In the genomic region with DNA sequence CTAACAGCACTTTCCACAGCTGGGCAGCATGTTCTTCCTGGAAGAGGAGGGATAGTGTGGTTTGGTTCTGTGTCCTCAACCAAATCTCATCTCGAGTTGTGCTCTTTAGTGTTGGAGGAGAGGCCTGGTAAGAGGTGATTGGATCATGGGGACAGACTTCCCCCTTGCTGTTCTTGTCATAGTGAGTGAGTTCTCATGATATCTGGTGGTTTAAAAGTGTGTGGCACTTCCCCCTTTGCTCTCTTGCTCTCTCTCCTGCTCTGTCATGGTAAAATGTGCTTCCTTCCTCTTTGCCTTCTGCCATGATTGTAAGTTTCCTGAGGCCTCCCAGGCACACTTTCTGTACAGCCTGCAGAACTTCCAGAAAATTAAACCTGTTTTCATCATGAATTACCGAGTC, we compare ENCODE assay signal across 26 cellular contexts.
"Had no signal": no experiment of that assay in that cellular context is flagged by ENCODE, and none has a peak within 500 bp of the region (broad histone marks: within the 10 kb centered on the region; RNA-seq: fewer than 3 reads in every experiment).

No MANE protein-coding gene starts in this region.

- DNase-seq: activated B cell treated with CpG ODN at 0.5 μM for 24 hours; activated CD4-positive, alpha-beta T cell treated with anti-CD3 and anti-CD28 coated beads for 36 hours; activated CD4-positive, alpha-beta T cell treated with anti-CD3 and anti-CD28 coated beads, Interleukin-2, amount 50 U/mL, for 4 hours; activated CD8-positive, alpha-beta memory T cell treated with anti-CD3 and anti-CD28 coated beads, Interleukin-2, amount 50 U/mL, for 48 hours; activated naive CD4-positive, alpha-beta T cell; activated T-cell treated with anti-CD3 and anti-CD28 coated beads, Interleukin-2, amount 50 U/mL, for 4 hours; adrenal gland; brain microvascular endothelial cell; central memory CD4-positive, alpha-beta T cell; dorsolateral prefrontal cortex; hippocampal formation; left ventricle myocardium superior; mammary epithelial cell; natural killer cell; spleen; stimulated activated CD4-positive, alpha-beta T cell treated with anti-CD3 and anti-CD28 coated beads, Interleukin-4, amount 100 ng/mL, for 24 hours; stimulated activated naive CD4-positive, alpha-beta T cell treated with Interleukin-2 at 50 U/mL for 16 hours; upper lobe of left lung had no signal

- H3K27me3 Mint-ChIP-seq: activated CD4-positive, alpha-beta T cell treated with anti-CD3 and anti-CD28 coated beads for 36 hours; activated naive CD8-positive, alpha-beta T cell had no signal

- H3K27me3 ChIP-seq: ascending aorta, brain microvascular endothelial cell, esophagus muscularis mucosa, spleen, upper lobe of left lung had no signal

- H3K27ac ChIP-seq: adrenal gland, ascending aorta, brain microvascular endothelial cell, dorsolateral prefrontal cortex, esophagus muscularis mucosa, prostate gland, spleen, thoracic aorta, upper lobe of left lung had no signal

- H3K4me1 ChIP-seq: adrenal gland, ascending aorta, esophagus muscularis mucosa, prostate gland, spleen, upper lobe of left lung had no signal

- H3K9me3 ChIP-seq: adrenal gland, ascending aorta, esophagus muscularis mucosa, prostate gland, thoracic aorta had no signal

- H3K4me1 Mint-ChIP-seq: activated B cell treated with CpG ODN at 0.5 μM for 24 hours; activated CD4-positive, alpha-beta T cell treated with anti-CD3 and anti-CD28 coated beads for 36 hours; mesothelial cell of epicardium; natural killer cell had no signal

- H3K9me3 Mint-ChIP-seq: activated T-helper 2 cell treated with anti-CD3 and anti-CD28 coated beads, Interferon-gamma antibody, Interleukin-2, Interleukin-4, amounts not matched to agents 10 μg/mL and 5 μg/mL and 100 μg/mL, durations not matched to agents 14 hours and 24 hours and 36 hours; T-helper 2 cell treated with Interferon-gamma antibody and Interleukin-4, amounts not matched to agents 5 μg/mL and 100 μg/mL, for 36 hours had no signal

- H3K4me3 Mint-ChIP-seq: activated B cell treated with CpG ODN at 0.5 μM for 24 hours; activated CD4-positive, alpha-beta T cell treated with anti-CD3 and anti-CD28 coated beads for 36 hours; activated naive CD8-positive, alpha-beta T cell; activated T-cell treated with anti-CD3 and anti-CD28 coated beads, Interleukin-2, amount 50 U/mL, for 4 hours; mesothelial cell of epicardium; natural killer cell; T-helper 2 cell treated with Interferon-gamma antibody and Interleukin-4, amounts not matched to agents 5 μg/mL and 100 μg/mL, for 36 hours had no signal

- H3K36me3 ChIP-seq: adrenal gland, ascending aorta, brain microvascular endothelial cell, esophagus muscularis mucosa, prostate gland, spleen, thoracic aorta, upper lobe of left lung had no signal

- ATAC-seq: activated CD4-positive, alpha-beta T cell treated with anti-CD3 and anti-CD28 coated beads for 36 hours; activated T-cell treated with anti-CD3 and anti-CD28 coated beads, Interleukin-2, amount 50 U/mL, for 4 hours; left ventricle myocardium superior; natural killer cell had no signal

- H3K36me3 Mint-ChIP-seq: activated naive CD8-positive, alpha-beta T cell; mesothelial cell of epicardium; natural killer cell had no signal

- H3K4me3 ChIP-seq: adrenal gland, ascending aorta, dorsolateral prefrontal cortex, esophagus muscularis mucosa, prostate gland, spleen, thoracic aorta, upper lobe of left lung had no signal

- H3K27ac Mint-ChIP-seq: activated B cell treated with CpG ODN at 0.5 μM for 24 hours; activated CD4-positive, alpha-beta T cell treated with anti-CD3 and anti-CD28 coated beads for 36 hours; activated naive CD8-positive, alpha-beta T cell; activated T-helper 2 cell treated with anti-CD3 and anti-CD28 coated beads, Interferon-gamma antibody, Interleukin-2, Interleukin-4, amounts not matched to agents 10 μg/mL and 5 μg/mL and 100 μg/mL, durations not matched to agents 14 hours and 24 hours and 36 hours; mesothelial cell of epicardium; natural killer cell; T-helper 2 cell treated with Interferon-gamma antibody and Interleukin-4, amounts not matched to agents 5 μg/mL and 100 μg/mL, for 36 hours had no signal
